In genomic region chr2:636649-637405, GRCh38 we compare ENCODE assay signal across 8 cellular contexts. TPM values are rescaled to one million over a fixed set of nuclear protein-coding genes. Genes with fewer than 3 reads are reported as not detected.
DNase-seq lines count a peak whose midpoint lies in the region; ATAC-seq and TF ChIP-seq lines count a peak whose summit lies in the region.

No MANE protein-coding gene starts in this region.

- H3K9me3 ChIP-seq in tibial artery, result no peaks in the 10 kb centered on the region

- H3K36me3 ChIP-seq in tibial artery, result no peaks in the 10 kb centered on the region

- H3K27ac ChIP-seq in tibial artery, result no peak overlapping the region

- peak; percentile 37 to 81 (median 75) for DNase-seq in NCI-H1417 (lab: John Stamatoyannopoulos, UW)
- DNase-seq in NCI-H1417 treated with DMSO at 0.1 percent for 48 hours (lab: John Stamatoyannopoulos, UW), result no peak
- DNase-seq in OCI-M1 (lab: John Stamatoyannopoulos, UW), result peak; percentile 57
- peak; percentile 17 for DNase-seq in activated gamma-delta T cell treated with anti-CD3 and anti-CD28 coated beads, Interleukin-2, amount 50 U/mL, for 16 hours (ENCODE audit: low read depth)
- peak; percentile 41 for DNase-seq in foreskin melanocyte
- DNase-seq in omental fat pad (ENCODE audit: low spot score), result peak; percentile 60
- DNase-seq in tibial artery, result peak; percentile 67 to 82

- intact Hi-C loops in tibial artery (cut with DNase I; ENCODE audit: low total_unique reads), result loop anchor here (10.0 kb wide), 1 partner anchor 342 kb away; no protein-coding TSS in a partner anchor

- no peak for TF ChIP-seq CTCF in omental fat pad (IDR thresholded peaks at IDR 0.05)
- peak; percentile 75 to 84 for TF ChIP-seq CTCF in tibial artery (IDR thresholded peaks at IDR 0.05)

- peak overlapping the region; percentile 27 to 45 for H3K4me3 ChIP-seq in tibial artery

- H3K27me3 ChIP-seq in tibial artery, result peaks cover 0 to 1% of the 10 kb centered on the region in 2 donors

- ATAC-seq in HG03280 (IDR thresholded peaks at IDR 0.05; ENCODE audit: unreplicated experiment) (peak; percentile 53), omental fat pad (ENCODE audit: low FRiP score) (peak; percentile 60)

- peaks cover 0 to 8% (median 6%) of the 10 kb centered on the region in 4 donors for H3K4me1 ChIP-seq in tibial artery

RNA-seq across cellular contexts. Expression of gene TMEM18, which starts 40.4 kb away (rescaled TPM):
- 10 to 100 TPM; 17.8 to 27.3 (median 21.5) TPM for total RNA-seq in omental fat pad

Comparison
In these comparisons a context has a peak if more than half of its experiments do, and no peak if none do; other contexts are left out.
1. CTCF ChIP-seq: peak in tibial artery (2 of 2); none in omental fat pad (0 of 3).